26 cellular contexts compared by ENCODE assay signal in genomic region chr2:239649309-239649708, GRCh38.
"Had no signal": no experiment of that assay in that cellular context is flagged by ENCODE, and none has a peak within 500 bp of the region (broad histone marks: within the 10 kb centered on the region; RNA-seq: fewer than 3 reads in every experiment).

No MANE protein-coding gene starts in this region.

- DNase-seq: dermis blood vessel endothelial cell; dorsolateral prefrontal cortex; effector CD4-positive, alpha-beta T cell; effector memory CD4-positive, alpha-beta T cell; erythroblast; esophagus squamous epithelium; foreskin fibroblast; foreskin melanocyte; gastrocnemius medialis; glutamatergic neuron; heart right ventricle; hippocampal formation; left cardiac atrium; left lung; left ventricle myocardium superior; lower lobe of right lung; mesenchymal stem cell; naive thymus-derived CD4-positive, alpha-beta T cell had no signal

- FAIRE-seq: endometrium, islet of Langerhans, keratinocyte had no signal

- ATAC-seq: esophagus mucosa; gastrocnemius medialis; heart right ventricle; left cardiac atrium; left lung; left ventricle myocardium superior; lower lobe of right lung; naive thymus-derived CD4-positive, alpha-beta T cell had no signal

- H3K36me3 ChIP-seq: esophagus squamous epithelium, gastrocnemius medialis, heart right ventricle, left lung, lower lobe of right lung had no signal

- H3K9me3 ChIP-seq: esophagus squamous epithelium, gastrocnemius medialis, left lung, lower lobe of right lung had no signal

- H3K4me1 Mint-ChIP-seq: endodermal cell, mesothelial cell of epicardium had no signal

- H3K4me3 Mint-ChIP-seq: endodermal cell; mesothelial cell of epicardium; naive thymus-derived CD4-positive, alpha-beta T cell had no signal

- H3K36me3 Mint-ChIP-seq: mesothelial cell of epicardium had no signal

- H3K4me1 ChIP-seq: esophagus squamous epithelium, gastrocnemius medialis, heart right ventricle, left lung, lower lobe of right lung had no signal

- H3K27ac ChIP-seq: coronary artery, dorsolateral prefrontal cortex, epithelial cell of prostate, esophagus squamous epithelium, gastrocnemius medialis, heart right ventricle, left lung, lower lobe of right lung had no signal

- H3K4me3 ChIP-seq: coronary artery, dorsolateral prefrontal cortex, esophagus squamous epithelium, gastrocnemius medialis, heart right ventricle, left lung, lower lobe of right lung had no signal

- H3K27ac Mint-ChIP-seq: endodermal cell; mesothelial cell of epicardium; naive thymus-derived CD4-positive, alpha-beta T cell had no signal
